6 cellular contexts compared by ENCODE assay signal in genomic region chr7:102490529-102491075, GRCh38. TPM values are rescaled to one million over a fixed set of nuclear protein-coding genes. Genes with fewer than 3 reads are reported as not detected.
DNase-seq lines count a peak whose midpoint lies in the region; ATAC-seq, FAIRE-seq and TF ChIP-seq lines count a peak whose summit lies in the region.
"Not testable (repeated sequence)": the region's sequence is repeated elsewhere in the genome, so short reads cannot be mapped to it uniquely, and the experiment has no call there.

No MANE protein-coding gene starts in this region.

- not testable (repeated sequence) for TF ChIP-seq CTCF in RWPE2 (IDR thresholded peaks at IDR 0.05; ENCODE audit: poor library complexity, severe bottlenecking); kidney (IDR thresholded peaks at IDR 0.05; ENCODE audit: borderline replicate concordance, extremely low read depth, insufficient read depth)

- FAIRE-seq in kidney (lab: Jason Lieb, UNC), result not testable (repeated sequence)

- not testable (repeated sequence) for H3K9ac ChIP-seq in kidney (ENCODE audit: low read length in 2 of 2)

- H3K4me1 ChIP-seq in RWPE2 (ENCODE audit: insufficient read depth, poor library complexity, severe bottlenecking); kidney (ENCODE audit: control insufficient read depth in 1 of 2, insufficient read depth in 1 of 2, low read depth in 1 of 2, low read length in 2 of 2): not testable (repeated sequence)

- ATAC-seq in GM18858 (IDR thresholded peaks at IDR 0.05; ENCODE audit: unreplicated experiment) (peak; percentile 38), HG02759 (IDR thresholded peaks at IDR 0.05; ENCODE audit: unreplicated experiment) (peak; percentile 45), RWPE2 (ENCODE audit: low read depth) (peak; percentile 91)
- ATAC-seq in activated T-helper 17 cell treated with anti-CD3 and anti-CD28 coated beads, Interleukin-2, amount 50 U/mL, for 72 hours (replicated peaks), result peak; percentile 73

- not testable (repeated sequence) for H3K27ac Mint-ChIP-seq in activated T-helper 17 cell treated with anti-CD3 and anti-CD28 coated beads, Interleukin-2, amount 50 U/mL, for 72 hours

- not testable (repeated sequence) for H3K4me1 Mint-ChIP-seq in activated T-helper 17 cell treated with anti-CD3 and anti-CD28 coated beads, Interleukin-2, amount 50 U/mL, for 72 hours

- DNase-seq in RWPE2 (ENCODE audit: low spot score) (peak; percentile 55), kidney (peak; percentile 83)
- DNase-seq in stimulated activated CD4-positive, alpha-beta T cell treated with anti-CD3 and anti-CD28 coated beads, Interleukin-4, amount 100 ng/mL, for 48 hours (ENCODE audit: low read depth in 2 of 2), result peak; percentile 55 to 74

- not testable (repeated sequence) for H3K27ac ChIP-seq in RWPE2 (ENCODE audit: poor library complexity, severe bottlenecking); kidney (ENCODE audit: low read depth in 2 of 2, low read length in 2 of 2)

- H3K4me3 Mint-ChIP-seq in activated T-helper 17 cell treated with anti-CD3 and anti-CD28 coated beads, Interleukin-2, amount 50 U/mL, for 72 hours, result not testable (repeated sequence)

- intact Hi-C loops in kidney (cut with DNase I), result not testable (repeated sequence)

- H3K9me3 Mint-ChIP-seq in activated T-helper 17 cell treated with anti-CD3 and anti-CD28 coated beads, Interleukin-2, amount 50 U/mL, for 72 hours, result not testable (repeated sequence)

- H3K27me3 ChIP-seq in RWPE2 (ENCODE audit: insufficient read depth, poor library complexity, severe bottlenecking), result not testable (repeated sequence)

- not testable (repeated sequence) for H3K4me3 ChIP-seq in RWPE2 (ENCODE audit: severe bottlenecking); kidney (ENCODE audit: low read length in 2 of 2)

- not testable (repeated sequence) for H3K9me3 ChIP-seq in RWPE2 (ENCODE audit: severe bottlenecking); kidney (ENCODE audit: control insufficient read depth in 1 of 2, low read length in 2 of 2)

- not testable (repeated sequence) for H3K27me3 Mint-ChIP-seq in activated T-helper 17 cell treated with anti-CD3 and anti-CD28 coated beads, Interleukin-2, amount 50 U/mL, for 72 hours

- not testable (repeated sequence) for H3K36me3 Mint-ChIP-seq in activated T-helper 17 cell treated with anti-CD3 and anti-CD28 coated beads, Interleukin-2, amount 50 U/mL, for 72 hours (ENCODE audit: low read depth)

- H3K36me3 ChIP-seq in RWPE2 (ENCODE audit: low read depth); kidney (ENCODE audit: control insufficient read depth in 1 of 2, insufficient read depth in 2 of 2, low read length in 2 of 2): not testable (repeated sequence)

RNA-seq across cellular contexts. Expression of gene POLR2J, which starts 11.9 kb away (rescaled TPM):
- 10 to 100 TPM; 63.5 to 74.2 TPM for total RNA-seq in activated T-helper 17 cell treated with anti-CD3 and anti-CD28 coated beads, Interleukin-2, amount 50 U/mL, for 72 hours
- 42.0 TPM for total RNA-seq in kidney
- polyA plus RNA-seq in kidney (ENCODE audit: insufficient read depth, low read depth, low replicate concordance), result 117 TPM

RNA-seq across cellular contexts. Expression of gene LRWD1, which starts 25.8 kb away (rescaled TPM):
- total RNA-seq in activated T-helper 17 cell treated with anti-CD3 and anti-CD28 coated beads, Interleukin-2, amount 50 U/mL, for 72 hours, result 10 to 100 TPM; 14.8 to 20.6 TPM
- 14.1 TPM for total RNA-seq in kidney
- polyA plus RNA-seq in kidney (ENCODE audit: insufficient read depth, low read depth, low replicate concordance), result 14.0 TPM

RNA-seq across cellular contexts. Expression of gene ALKBH4, which starts 25.9 kb away (rescaled TPM):
- total RNA-seq in activated T-helper 17 cell treated with anti-CD3 and anti-CD28 coated beads, Interleukin-2, amount 50 U/mL, for 72 hours, result 1 to 10 TPM; 9.0 to 9.2 TPM
- 14.0 TPM for total RNA-seq in kidney
- 15.4 TPM for polyA plus RNA-seq in kidney (ENCODE audit: insufficient read depth, low read depth, low replicate concordance)

RNA-seq across cellular contexts. Expression of gene RASA4B, which starts 27.0 kb away (rescaled TPM):
- 10 to 100 TPM; 14.1 to 23.3 TPM for total RNA-seq in activated T-helper 17 cell treated with anti-CD3 and anti-CD28 coated beads, Interleukin-2, amount 50 U/mL, for 72 hours
- 22.5 TPM for total RNA-seq in kidney
- polyA plus RNA-seq in kidney (ENCODE audit: insufficient read depth, low read depth, low replicate concordance), result 24.0 TPM

RNA-seq across cellular contexts. Expression of gene UPK3BL2, which starts 52.9 kb away (rescaled TPM):
- total RNA-seq in activated T-helper 17 cell treated with anti-CD3 and anti-CD28 coated beads, Interleukin-2, amount 50 U/mL, for 72 hours, result 10 to 100 TPM; 21.4 to 45.7 TPM
- 21.6 TPM for total RNA-seq in kidney
- 6.8 TPM for polyA plus RNA-seq in kidney (ENCODE audit: insufficient read depth, low read depth, low replicate concordance)

Comparison
In these comparisons a context has a peak if more than half of its experiments do, and no peak if none do; other contexts are left out.
1. ATAC-seq: peak in every context shown above with its lines; median percentile 91 in RWPE2; 73 in activated T-helper 17 cell treated with anti-CD3 and anti-CD28 coated beads, Interleukin-2, amount 50 U/mL, for 72 hours; 45 in HG02759; 38 in GM18858.